ENCODE assay signal across 31 cellular contexts in genomic region chr2:65518751-65519150, GRCh38.
"Had no signal": no experiment of that assay in that cellular context is flagged by ENCODE, and none has a peak within 500 bp of the region (broad histone marks: within the 10 kb centered on the region; RNA-seq: fewer than 3 reads in every experiment).

No MANE protein-coding gene starts in this region.

- H3K27ac Mint-ChIP-seq: activated B cell treated with CpG ODN at 0.5 μM for 24 hours; activated CD8-positive, alpha-beta T cell treated with anti-CD3 and anti-CD28 coated beads for 36 hours; activated naive CD4-positive, alpha-beta T cell treated with anti-CD3 and anti-CD28 coated beads, Interleukin-2, amount 50 U/mL, for 24 hours; activated naive CD8-positive, alpha-beta T cell treated with anti-CD3 and anti-CD28 coated beads for 36 hours; activated naive CD8-positive, alpha-beta T cell treated with anti-CD3 and anti-CD28 coated beads, Interleukin-2, amount 50 U/mL, for 24 hours; activated T-helper 17 cell treated with anti-CD3 and anti-CD28 coated beads, Interleukin-2, amount 50 U/mL, for 72 hours; T-helper 17 cell; T-helper 2 cell treated with Interferon-gamma antibody and Interleukin-4, amounts not matched to agents 5 μg/mL and 100 μg/mL, for 36 hours had no signal

- H3K9me3 Mint-ChIP-seq: activated B cell treated with CpG ODN at 0.5 μM for 24 hours; activated CD8-positive, alpha-beta T cell treated with anti-CD3 and anti-CD28 coated beads for 36 hours; activated naive CD4-positive, alpha-beta T cell treated with anti-CD3 and anti-CD28 coated beads, Interleukin-2, amount 50 U/mL, for 24 hours; activated T-cell treated with anti-CD3 and anti-CD28 coated beads, Interleukin-2, amount 50 U/mL, for 4 hours; activated T-helper 17 cell treated with anti-CD3 and anti-CD28 coated beads, Interleukin-2, amount 50 U/mL, for 72 hours; T-helper 2 cell treated with Interferon-gamma antibody and Interleukin-4, amounts not matched to agents 5 μg/mL and 100 μg/mL, for 36 hours had no signal

- H3K36me3 Mint-ChIP-seq: activated naive CD4-positive, alpha-beta T cell treated with anti-CD3 and anti-CD28 coated beads, Interleukin-2, amount 50 U/mL, for 24 hours; activated naive CD8-positive, alpha-beta T cell treated with anti-CD3 and anti-CD28 coated beads for 36 hours had no signal

- H3K9me3 ChIP-seq: adrenal gland, body of pancreas had no signal

- ATAC-seq: activated CD4-positive, CD25-positive, alpha-beta regulatory T cell treated with anti-CD3 and anti-CD28 coated beads, Interleukin-2, amount 50 U/mL, for 24 hours; activated CD8-positive, alpha-beta T cell treated with anti-CD3 and anti-CD28 coated beads for 36 hours; activated naive CD8-positive, alpha-beta T cell treated with anti-CD3 and anti-CD28 coated beads, Interleukin-2, amount 50 U/mL, for 24 hours; activated T-cell treated with anti-CD3 and anti-CD28 coated beads, Interleukin-2, amount 50 U/mL, for 4 hours; activated T-helper 17 cell treated with anti-CD3 and anti-CD28 coated beads, Interleukin-2, amount 50 U/mL, for 72 hours; body of pancreas; esophagus mucosa; T-helper 17 cell had no signal

- FAIRE-seq: colon, endometrium, frontal cortex had no signal

- H3K4me1 ChIP-seq: adrenal gland, body of pancreas had no signal

- DNase-seq: activated B cell treated with CpG ODN at 0.5 μM for 24 hours; activated CD4-positive, alpha-beta T cell treated with anti-CD3 and anti-CD28 coated beads for 48 hours; activated CD4-positive, alpha-beta T cell treated with anti-CD3 and anti-CD28 coated beads, Interleukin-2, amount 50 U/mL, for 1 hour; activated CD4-positive, alpha-beta T cell treated with anti-CD3 and anti-CD28 coated beads, Interleukin-2, amount 50 U/mL, for 48 hours; activated CD8-positive, alpha-beta memory T cell treated with anti-CD3 and anti-CD28 coated beads for 24 hours; activated CD8-positive, alpha-beta T cell treated with anti-CD3 and anti-CD28 coated beads for 36 hours; activated effector memory CD4-positive, alpha-beta T cell treated with Interleukin-2 at 50 U/mL for 16 hours; activated gamma-delta T cell treated with Interleukin-2 at 50 U/mL for 16 hours; activated naive CD4-positive, alpha-beta T cell treated with Interleukin-2 at 50 U/mL for 16 hours; activated naive CD8-positive, alpha-beta T cell treated with anti-CD3 and anti-CD28 coated beads for 36 hours; activated naive CD8-positive, alpha-beta T cell treated with anti-CD3 and anti-CD28 coated beads, Interleukin-2, amount 50 U/mL, for 24 hours; activated T-cell treated with anti-CD3 and anti-CD28 coated beads, Interleukin-2, amount 50 U/mL, for 4 hours; adrenal gland; amygdala; aorta; body of pancreas; caudate nucleus; effector CD8-positive, alpha-beta T cell; head of caudate nucleus; T-helper 1 cell; T-helper 17 cell; T1000; WERI-Rb-1 had no signal

- H3K27ac ChIP-seq: adrenal gland, body of pancreas, WERI-Rb-1 had no signal

- H3K36me3 ChIP-seq: adrenal gland, WERI-Rb-1 had no signal

- H3K27me3 ChIP-seq: adrenal gland, body of pancreas had no signal

- H3K4me3 Mint-ChIP-seq: activated B cell treated with CpG ODN at 0.5 μM for 24 hours; activated CD8-positive, alpha-beta T cell treated with anti-CD3 and anti-CD28 coated beads for 36 hours; activated naive CD4-positive, alpha-beta T cell treated with anti-CD3 and anti-CD28 coated beads, Interleukin-2, amount 50 U/mL, for 24 hours; activated naive CD8-positive, alpha-beta T cell treated with anti-CD3 and anti-CD28 coated beads for 36 hours; activated naive CD8-positive, alpha-beta T cell treated with anti-CD3 and anti-CD28 coated beads, Interleukin-2, amount 50 U/mL, for 24 hours; activated T-cell treated with anti-CD3 and anti-CD28 coated beads, Interleukin-2, amount 50 U/mL, for 4 hours; activated T-helper 17 cell treated with anti-CD3 and anti-CD28 coated beads, Interleukin-2, amount 50 U/mL, for 72 hours; T-helper 17 cell; T-helper 2 cell treated with Interferon-gamma antibody and Interleukin-4, amounts not matched to agents 5 μg/mL and 100 μg/mL, for 36 hours had no signal

- H3K4me3 ChIP-seq: adrenal gland, body of pancreas had no signal

- H3K27me3 Mint-ChIP-seq: activated naive CD8-positive, alpha-beta T cell treated with anti-CD3 and anti-CD28 coated beads for 36 hours had no signal

- H3K4me1 Mint-ChIP-seq: activated B cell treated with CpG ODN at 0.5 μM for 24 hours; activated naive CD4-positive, alpha-beta T cell treated with anti-CD3 and anti-CD28 coated beads, Interleukin-2, amount 50 U/mL, for 24 hours; activated naive CD8-positive, alpha-beta T cell treated with anti-CD3 and anti-CD28 coated beads for 36 hours; activated naive CD8-positive, alpha-beta T cell treated with anti-CD3 and anti-CD28 coated beads, Interleukin-2, amount 50 U/mL, for 24 hours; activated T-helper 17 cell treated with anti-CD3 and anti-CD28 coated beads, Interleukin-2, amount 50 U/mL, for 72 hours; T-helper 17 cell had no signal
